Comparison of ENCODE assay signal across 20 cellular contexts in genomic region chr1:230288641-230289349, GRCh38.
DNase-seq lines count a peak whose midpoint lies in the region; ATAC-seq, FAIRE-seq and TF ChIP-seq lines count a peak whose summit lies in the region.
"Had no signal": no experiment of that assay in that cellular context is flagged by ENCODE, and none has a peak within 500 bp of the region (broad histone marks: within the 10 kb centered on the region; RNA-seq: fewer than 3 reads in every experiment).

No MANE protein-coding gene starts in this region.

- no peak overlapping the region for H2AFZ ChIP-seq in GM23338

- H3K9ac ChIP-seq in kidney (ENCODE audit: low read length in 2 of 2): no peak overlapping the region

- H3K4me2 ChIP-seq in A549 (no peak overlapping the region), GM23338 (no peak overlapping the region)

- H3K27ac Mint-ChIP-seq in GM23338 (no peak overlapping the region), WTC11 (no peak overlapping the region)
- H3K27ac Mint-ChIP-seq: mesothelial cell of epicardium had no signal

- no peak for TF ChIP-seq EP300 in A549 (IDR thresholded peaks at IDR 0.05)

- DNase-seq in A549 (ENCODE audit: low read depth in 1 of 2, low spot score in 1 of 2) (no peak), GM23338 (ENCODE audit: low spot score) (no peak), amniotic epithelial cell (ENCODE audit: low read depth) (peak; percentile 42), kidney (peak; percentile 38), WTC11 (ENCODE audit: low spot score) (no peak), caudate nucleus (lab: John Stamatoyannopoulos, UW) (no peak), NCI-H526 (lab: John Stamatoyannopoulos, UW) (no peak), H4 (ENCODE audit: low spot score) (no peak)
- DNase-seq: GDM1; NCI-H2081 treated with DMSO at 0.1 percent for 48 hours; NCI-H748 treated with DMSO at 0.1 percent for 48 hours; stimulated activated CD4-positive, alpha-beta T cell treated with anti-CD3 and anti-CD28 coated beads, Interleukin-2, amount 100 ng/mL, for 48 hours; WERI-Rb-1 had no signal

- H3K27me3 ChIP-seq in GM23338 (ENCODE audit: insufficient read depth): peaks cover 7% of the 10 kb centered on the region

- H3K36me3 Mint-ChIP-seq in GM23338 (ENCODE audit: low read depth) (no peaks in the 10 kb centered on the region), WTC11 (no peaks in the 10 kb centered on the region)
- H3K36me3 Mint-ChIP-seq: mesothelial cell of epicardium had no signal

- ATAC-seq in A549 (peak; percentile 41 to 51), GM23338 (no peak), WTC11 (no peak)

- no peak for TF ChIP-seq POLR2A in A549 (IDR thresholded peaks at IDR 0.05; ENCODE audit: low read length)

- intact Hi-C loops in kidney (cut with DNase I): no loop called here

- no peak for FAIRE-seq in A549 (lab: Jason Lieb, UNC)
- no peak for FAIRE-seq in kidney (lab: Jason Lieb, UNC)
- FAIRE-seq: endothelial cell of umbilical vein, H54, HTR-8/SVneo, islet of Langerhans, RCC 7860 had no signal

- no peaks in the 10 kb centered on the region for H3K4me1 ChIP-seq in A549
- H3K4me1 ChIP-seq in GM23338 (ENCODE audit: insufficient read depth): peaks cover 16% of the 10 kb centered on the region
- H3K4me1 ChIP-seq in kidney (ENCODE audit: control insufficient read depth in 1 of 2, insufficient read depth in 1 of 2, low read depth in 1 of 2, low read length in 2 of 2): no peaks in the 10 kb centered on the region

- H3K27me3 Mint-ChIP-seq in GM23338 (ENCODE audit: insufficient read depth, low read depth, poor library complexity): peaks cover 14% of the 10 kb centered on the region
- peaks cover 3% of the 10 kb centered on the region; the same call in 1 of the 2 replicates for H3K27me3 Mint-ChIP-seq in WTC11 (ENCODE audit: low read depth)

- no peaks in the 10 kb centered on the region for H4K20me1 ChIP-seq in GM23338 (replicated peaks; ENCODE audit: insufficient read depth)

- WGBS in A549 (ENCODE audit: missing lambda C conversion rate): 67% methylated on average over 14 of the region's 14 CpGs

- POLR2A ChIA-PET in A549 (lab: Yijun Ruan, JAX): no interaction called here
- POLR2A ChIA-PET in WTC11 (lab: Charles Lee): no interaction called here

- no peaks in the 10 kb centered on the region for H3K9me2 ChIP-seq in GM23338 (ENCODE audit: insufficient read depth)

- H3K4me3 Mint-ChIP-seq in GM23338 (no peak overlapping the region), WTC11 (no peak overlapping the region)
- H3K4me3 Mint-ChIP-seq: mesothelial cell of epicardium had no signal

- H3K4me3 ChIP-seq in A549 (no peak overlapping the region), GM23338 (no peak overlapping the region), kidney (ENCODE audit: low read length in 2 of 2) (no peak overlapping the region)
- H3K4me3 ChIP-seq: coronary artery had no signal

- H3K9me3 Mint-ChIP-seq in GM23338 (no peaks in the 10 kb centered on the region), WTC11 (no peaks in the 10 kb centered on the region)
- H3K9me3 Mint-ChIP-seq: mesothelial cell of epicardium had no signal

- TF ChIP-seq CTCF in A549 (IDR thresholded peaks at IDR 0.05) (no peak), GM23338 (conservative IDR thresholded peaks at IDR 0.05; ENCODE audit: low read depth in 2 of 2) (no peak), kidney (IDR thresholded peaks at IDR 0.05; ENCODE audit: borderline replicate concordance, extremely low read depth, insufficient read depth) (no peak), WTC11 (IDR thresholded peaks at IDR 0.05) (no peak)

- H3K79me2 ChIP-seq in GM23338 (replicated peaks; ENCODE audit: insufficient read depth): no peaks in the 10 kb centered on the region

- H3K4me1 Mint-ChIP-seq in GM23338 (peaks cover 25% of the 10 kb centered on the region), WTC11 (peaks cover 33% of the 10 kb centered on the region)

- H3K9me3 ChIP-seq in A549: no peaks in the 10 kb centered on the region
- H3K9me3 ChIP-seq in kidney (ENCODE audit: control insufficient read depth in 1 of 2, low read length in 2 of 2): no peaks in the 10 kb centered on the region

- CTCF ChIA-PET in A549 (lab: Yijun Ruan, JAX): interaction anchor here (0.8 to 1.8 kb wide), 6 partner anchors 12 to 43 kb away, joined by 3 to 5 read pairs (median 3); no protein-coding TSS in a partner anchor
- CTCF ChIA-PET in WTC11 (lab: Charles Lee): interaction anchor here (2.6 kb wide), 1 partner anchor 11 kb away, joined by 9 read pairs; no protein-coding TSS in a partner anchor

- H3F3A ChIP-seq in GM23338 (replicated peaks; ENCODE audit: low read depth): 0 out of 2 replicates have a peak, but pooled peaks cover 2% of the 10 kb centered on the region

- TF ChIP-seq RAD21 in A549 (conservative IDR thresholded peaks at IDR 0.05 in 1 of 2, IDR thresholded peaks at IDR 0.05 in 1 of 2): no peak

- H3K36me3 ChIP-seq in GM23338 (ENCODE audit: insufficient read depth): no peaks in the 10 kb centered on the region
- no peaks in the 10 kb centered on the region for H3K36me3 ChIP-seq in kidney (ENCODE audit: control insufficient read depth in 1 of 2, insufficient read depth in 2 of 2, low read length in 2 of 2)
- H3K36me3 ChIP-seq: WERI-Rb-1 had no signal

- no peak overlapping the region for H3K27ac ChIP-seq in A549
- H3K27ac ChIP-seq in GM23338 (ENCODE audit: low read depth): no peak overlapping the region
- no peak overlapping the region for H3K27ac ChIP-seq in kidney (ENCODE audit: low read depth in 2 of 2, low read length in 2 of 2)
- H3K27ac ChIP-seq in caudate nucleus (ENCODE audit: low read depth, low read length): no peak overlapping the region
- H3K27ac ChIP-seq: coronary artery, WERI-Rb-1 had no signal

TF ChIP-seq in A549, 52 proteins besides CTCF, POLR2A, EP300 and RAD21 (continues in another document):
- TF ChIP-seq MYC (IDR thresholded peaks at IDR 0.05; ENCODE audit: borderline replicate concordance, low read length): no peak

TF ChIP-seq in GM23338, 12 proteins besides CTCF, POLR2A, EP300 and RAD21 (continues in another document):
- TF ChIP-seq EZH2 (IDR thresholded peaks at IDR 0.05; ENCODE audit: low read depth, unreplicated experiment) (no peak), STAT1 (IDR thresholded peaks at IDR 0.05; ENCODE audit: unreplicated experiment) (no peak), JUNB (IDR thresholded peaks at IDR 0.05; ENCODE audit: unreplicated experiment) (no peak), NANOG (IDR thresholded peaks at IDR 0.05; ENCODE audit: borderline replicate concordance) (no peak)
- TF ChIP-seq, protein P1, sequence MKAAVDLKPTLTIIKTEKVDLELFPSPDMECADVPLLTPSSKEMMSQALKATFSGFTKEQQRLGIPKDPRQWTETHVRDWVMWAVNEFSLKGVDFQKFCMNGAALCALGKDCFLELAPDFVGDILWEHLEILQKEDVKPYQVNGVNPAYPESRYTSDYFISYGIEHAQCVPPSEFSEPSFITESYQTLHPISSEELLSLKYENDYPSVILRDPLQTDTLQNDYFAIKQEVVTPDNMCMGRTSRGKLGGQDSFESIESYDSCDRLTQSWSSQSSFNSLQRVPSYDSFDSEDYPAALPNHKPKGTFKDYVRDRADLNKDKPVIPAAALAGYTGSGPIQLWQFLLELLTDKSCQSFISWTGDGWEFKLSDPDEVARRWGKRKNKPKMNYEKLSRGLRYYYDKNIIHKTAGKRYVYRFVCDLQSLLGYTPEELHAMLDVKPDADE (IDR thresholded peaks at IDR 0.05): no peak

TF ChIP-seq in WTC11, 78 proteins besides CTCF, POLR2A, EP300 and RAD21:
- no peak for TF ChIP-seq ZNF121 (CRISPR knock-in tag; IDR thresholded peaks at IDR 0.05)
- TF ChIP-seq, protein P2, sequence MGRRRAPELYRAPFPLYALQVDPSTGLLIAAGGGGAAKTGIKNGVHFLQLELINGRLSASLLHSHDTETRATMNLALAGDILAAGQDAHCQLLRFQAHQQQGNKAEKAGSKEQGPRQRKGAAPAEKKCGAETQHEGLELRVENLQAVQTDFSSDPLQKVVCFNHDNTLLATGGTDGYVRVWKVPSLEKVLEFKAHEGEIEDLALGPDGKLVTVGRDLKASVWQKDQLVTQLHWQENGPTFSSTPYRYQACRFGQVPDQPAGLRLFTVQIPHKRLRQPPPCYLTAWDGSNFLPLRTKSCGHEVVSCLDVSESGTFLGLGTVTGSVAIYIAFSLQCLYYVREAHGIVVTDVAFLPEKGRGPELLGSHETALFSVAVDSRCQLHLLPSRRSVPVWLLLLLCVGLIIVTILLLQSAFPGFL (CRISPR knock-in tag; IDR thresholded peaks at IDR 0.05; ENCODE audit: borderline replicate concordance): no peak
- TF ChIP-seq TP53 (CRISPR knock-in tag; IDR thresholded peaks at IDR 0.05): no peak
- TF ChIP-seq EMX1 (CRISPR knock-in tag; IDR thresholded peaks at IDR 0.05): no peak
- no peak for TF ChIP-seq E2F4 (CRISPR knock-in tag; IDR thresholded peaks at IDR 0.05; ENCODE audit: borderline replicate concordance, low read depth)
- TF ChIP-seq ZNF671 (CRISPR knock-in tag; IDR thresholded peaks at IDR 0.05): no peak

Comparison
In these comparisons a context has a peak if more than half of its experiments do, and no peak if none do; other contexts are left out.
1. ATAC-seq: peak in A549 (2 of 2); none in GM23338 (single experiment) and WTC11 (single experiment).
2. DNase-seq: peak in amniotic epithelial cell (single experiment) and kidney (single experiment); none in A549 (0 of 2), GM23338 (single experiment), WTC11 (single experiment), caudate nucleus (0 of 61), NCI-H526 (0 of 2) and H4 (single experiment).